2 cellular contexts compared by ENCODE assay signal in the genomic region with DNA sequence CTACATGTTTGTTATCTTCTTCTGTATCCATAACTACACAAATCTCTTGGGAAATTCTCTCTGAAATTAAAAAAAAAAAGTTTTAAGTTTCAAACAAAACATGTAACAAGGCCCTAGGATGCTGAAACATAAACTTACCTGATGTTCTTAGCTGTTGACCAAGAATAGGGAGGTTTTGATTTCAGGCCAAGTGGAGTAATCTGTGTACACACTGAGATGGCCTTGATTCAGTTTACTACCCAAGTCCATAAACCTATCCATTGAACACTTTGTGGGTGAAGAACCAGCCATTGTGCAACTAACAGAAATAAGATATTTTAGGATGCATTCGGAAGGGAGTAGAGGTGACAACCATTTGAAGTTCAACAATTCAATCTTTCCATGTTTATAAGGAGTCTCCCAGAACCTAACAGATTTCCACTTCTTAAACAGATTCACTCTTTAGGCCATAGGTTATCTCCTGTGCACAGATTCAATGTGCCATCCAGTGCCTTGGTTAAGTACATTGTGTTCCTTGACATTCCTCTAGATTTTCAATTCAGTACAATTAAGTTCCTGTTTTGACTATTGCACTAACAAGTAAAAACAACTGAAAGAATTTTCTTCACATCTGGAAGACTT.
TF ChIP-seq lines count a peak whose summit lies in the region.

No MANE protein-coding gene starts in this region.

TF ChIP-seq in liver, 16 proteins besides CTCF, POLR2A, EP300 and RAD21 (continued from another document):
- TF ChIP-seq RXRA (IDR thresholded peaks at IDR 0.05) (peak in 1 of 2 donors; percentile 70), NR2F2 (IDR thresholded peaks at IDR 0.05) (no peak), HNF4G (IDR thresholded peaks at IDR 0.05) (no peak), FOXA2 (IDR thresholded peaks at IDR 0.05) (peak; percentile 92), SP1 (IDR thresholded peaks at IDR 0.05) (no peak), EGR1 (IDR thresholded peaks at IDR 0.05; ENCODE audit: low read depth in 2 of 2) (no peak), GABPA (IDR thresholded peaks at IDR 0.05 in 1 of 2, conservative IDR thresholded peaks at IDR 0.05 in 1 of 2) (no peak), HNF4A (conservative IDR thresholded peaks at IDR 0.05) (peak; percentile 55 to 80), TAF1 (conservative IDR thresholded peaks at IDR 0.05) (no peak), YY1 (IDR thresholded peaks at IDR 0.05) (peak; percentile 49), JUND (IDR thresholded peaks at IDR 0.05) (peak in 1 of 2 donors; percentile 60)
- TF ChIP-seq, protein P1, sequence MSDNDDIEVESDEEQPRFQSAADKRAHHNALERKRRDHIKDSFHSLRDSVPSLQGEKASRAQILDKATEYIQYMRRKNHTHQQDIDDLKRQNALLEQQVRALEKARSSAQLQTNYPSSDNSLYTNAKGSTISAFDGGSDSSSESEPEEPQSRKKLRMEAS (IDR thresholded peaks at IDR 0.05) = peak; percentile 38
- TF ChIP-seq, protein P2, sequence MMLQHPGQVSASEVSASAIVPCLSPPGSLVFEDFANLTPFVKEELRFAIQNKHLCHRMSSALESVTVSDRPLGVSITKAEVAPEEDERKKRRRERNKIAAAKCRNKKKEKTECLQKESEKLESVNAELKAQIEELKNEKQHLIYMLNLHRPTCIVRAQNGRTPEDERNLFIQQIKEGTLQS (IDR thresholded peaks at IDR 0.05) = no peak
- TF ChIP-seq, protein P3, sequence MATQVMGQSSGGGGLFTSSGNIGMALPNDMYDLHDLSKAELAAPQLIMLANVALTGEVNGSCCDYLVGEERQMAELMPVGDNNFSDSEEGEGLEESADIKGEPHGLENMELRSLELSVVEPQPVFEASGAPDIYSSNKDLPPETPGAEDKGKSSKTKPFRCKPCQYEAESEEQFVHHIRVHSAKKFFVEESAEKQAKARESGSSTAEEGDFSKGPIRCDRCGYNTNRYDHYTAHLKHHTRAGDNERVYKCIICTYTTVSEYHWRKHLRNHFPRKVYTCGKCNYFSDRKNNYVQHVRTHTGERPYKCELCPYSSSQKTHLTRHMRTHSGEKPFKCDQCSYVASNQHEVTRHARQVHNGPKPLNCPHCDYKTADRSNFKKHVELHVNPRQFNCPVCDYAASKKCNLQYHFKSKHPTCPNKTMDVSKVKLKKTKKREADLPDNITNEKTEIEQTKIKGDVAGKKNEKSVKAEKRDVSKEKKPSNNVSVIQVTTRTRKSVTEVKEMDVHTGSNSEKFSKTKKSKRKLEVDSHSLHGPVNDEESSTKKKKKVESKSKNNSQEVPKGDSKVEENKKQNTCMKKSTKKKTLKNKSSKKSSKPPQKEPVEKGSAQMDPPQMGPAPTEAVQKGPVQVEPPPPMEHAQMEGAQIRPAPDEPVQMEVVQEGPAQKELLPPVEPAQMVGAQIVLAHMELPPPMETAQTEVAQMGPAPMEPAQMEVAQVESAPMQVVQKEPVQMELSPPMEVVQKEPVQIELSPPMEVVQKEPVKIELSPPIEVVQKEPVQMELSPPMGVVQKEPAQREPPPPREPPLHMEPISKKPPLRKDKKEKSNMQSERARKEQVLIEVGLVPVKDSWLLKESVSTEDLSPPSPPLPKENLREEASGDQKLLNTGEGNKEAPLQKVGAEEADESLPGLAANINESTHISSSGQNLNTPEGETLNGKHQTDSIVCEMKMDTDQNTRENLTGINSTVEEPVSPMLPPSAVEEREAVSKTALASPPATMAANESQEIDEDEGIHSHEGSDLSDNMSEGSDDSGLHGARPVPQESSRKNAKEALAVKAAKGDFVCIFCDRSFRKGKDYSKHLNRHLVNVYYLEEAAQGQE (IDR thresholded peaks at IDR 0.05) = no peak
- TF ChIP-seq, protein P4, sequence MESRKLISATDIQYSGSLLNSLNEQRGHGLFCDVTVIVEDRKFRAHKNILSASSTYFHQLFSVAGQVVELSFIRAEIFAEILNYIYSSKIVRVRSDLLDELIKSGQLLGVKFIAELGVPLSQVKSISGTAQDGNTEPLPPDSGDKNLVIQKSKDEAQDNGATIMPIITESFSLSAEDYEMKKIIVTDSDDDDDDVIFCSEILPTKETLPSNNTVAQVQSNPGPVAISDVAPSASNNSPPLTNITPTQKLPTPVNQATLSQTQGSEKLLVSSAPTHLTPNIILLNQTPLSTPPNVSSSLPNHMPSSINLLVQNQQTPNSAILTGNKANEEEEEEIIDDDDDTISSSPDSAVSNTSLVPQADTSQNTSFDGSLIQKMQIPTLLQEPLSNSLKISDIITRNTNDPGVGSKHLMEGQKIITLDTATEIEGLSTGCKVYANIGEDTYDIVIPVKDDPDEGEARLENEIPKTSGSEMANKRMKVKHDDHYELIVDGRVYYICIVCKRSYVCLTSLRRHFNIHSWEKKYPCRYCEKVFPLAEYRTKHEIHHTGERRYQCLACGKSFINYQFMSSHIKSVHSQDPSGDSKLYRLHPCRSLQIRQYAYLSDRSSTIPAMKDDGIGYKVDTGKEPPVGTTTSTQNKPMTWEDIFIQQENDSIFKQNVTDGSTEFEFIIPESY (IDR thresholded peaks at IDR 0.05) = no peak

TF ChIP-seq in HepG2, 621 proteins besides CTCF, POLR2A, EP300 and RAD21:
- TF ChIP-seq ZNF296 (CRISPR knock-in tag; conservative IDR thresholded peaks at IDR 0.05) (no peak), ZNF788 (CRISPR knock-in tag; IDR thresholded peaks at IDR 0.05; ENCODE audit: borderline replicate concordance) (no peak), ZNF317 (CRISPR knock-in tag; IDR thresholded peaks at IDR 0.05) (no peak), ZNF672 (CRISPR knock-in tag; IDR thresholded peaks at IDR 0.05) (no peak), MTF2 (CRISPR knock-in tag; IDR thresholded peaks at IDR 0.05; ENCODE audit: borderline replicate concordance) (no peak), REXO4 (CRISPR knock-in tag; IDR thresholded peaks at IDR 0.05; ENCODE audit: borderline replicate concordance) (no peak), ZNF775 (CRISPR knock-in tag; IDR thresholded peaks at IDR 0.05; ENCODE audit: borderline replicate concordance) (no peak), ZNF607 (CRISPR knock-in tag; IDR thresholded peaks at IDR 0.05; ENCODE audit: borderline replicate concordance) (no peak), ZNF546 (CRISPR knock-in tag; conservative IDR thresholded peaks at IDR 0.05) (no peak), ZNF543 (CRISPR knock-in tag; IDR thresholded peaks at IDR 0.05) (no peak), FLYWCH1 (CRISPR knock-in tag; IDR thresholded peaks at IDR 0.05) (no peak)
- TF ChIP-seq, protein P5, sequence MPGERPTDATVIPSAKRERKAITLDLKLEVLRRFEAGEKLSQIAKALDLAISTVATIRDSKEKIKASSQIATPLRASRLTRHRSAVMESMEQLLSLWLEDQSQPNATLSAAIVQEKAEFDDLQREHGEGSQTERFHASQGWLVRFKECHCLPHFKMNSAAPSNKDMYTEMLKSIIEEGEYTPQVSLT (CRISPR knock-in tag; IDR thresholded peaks at IDR 0.05; ENCODE audit: borderline replicate concordance, low read depth) = no peak
- TF ChIP-seq, protein P6, sequence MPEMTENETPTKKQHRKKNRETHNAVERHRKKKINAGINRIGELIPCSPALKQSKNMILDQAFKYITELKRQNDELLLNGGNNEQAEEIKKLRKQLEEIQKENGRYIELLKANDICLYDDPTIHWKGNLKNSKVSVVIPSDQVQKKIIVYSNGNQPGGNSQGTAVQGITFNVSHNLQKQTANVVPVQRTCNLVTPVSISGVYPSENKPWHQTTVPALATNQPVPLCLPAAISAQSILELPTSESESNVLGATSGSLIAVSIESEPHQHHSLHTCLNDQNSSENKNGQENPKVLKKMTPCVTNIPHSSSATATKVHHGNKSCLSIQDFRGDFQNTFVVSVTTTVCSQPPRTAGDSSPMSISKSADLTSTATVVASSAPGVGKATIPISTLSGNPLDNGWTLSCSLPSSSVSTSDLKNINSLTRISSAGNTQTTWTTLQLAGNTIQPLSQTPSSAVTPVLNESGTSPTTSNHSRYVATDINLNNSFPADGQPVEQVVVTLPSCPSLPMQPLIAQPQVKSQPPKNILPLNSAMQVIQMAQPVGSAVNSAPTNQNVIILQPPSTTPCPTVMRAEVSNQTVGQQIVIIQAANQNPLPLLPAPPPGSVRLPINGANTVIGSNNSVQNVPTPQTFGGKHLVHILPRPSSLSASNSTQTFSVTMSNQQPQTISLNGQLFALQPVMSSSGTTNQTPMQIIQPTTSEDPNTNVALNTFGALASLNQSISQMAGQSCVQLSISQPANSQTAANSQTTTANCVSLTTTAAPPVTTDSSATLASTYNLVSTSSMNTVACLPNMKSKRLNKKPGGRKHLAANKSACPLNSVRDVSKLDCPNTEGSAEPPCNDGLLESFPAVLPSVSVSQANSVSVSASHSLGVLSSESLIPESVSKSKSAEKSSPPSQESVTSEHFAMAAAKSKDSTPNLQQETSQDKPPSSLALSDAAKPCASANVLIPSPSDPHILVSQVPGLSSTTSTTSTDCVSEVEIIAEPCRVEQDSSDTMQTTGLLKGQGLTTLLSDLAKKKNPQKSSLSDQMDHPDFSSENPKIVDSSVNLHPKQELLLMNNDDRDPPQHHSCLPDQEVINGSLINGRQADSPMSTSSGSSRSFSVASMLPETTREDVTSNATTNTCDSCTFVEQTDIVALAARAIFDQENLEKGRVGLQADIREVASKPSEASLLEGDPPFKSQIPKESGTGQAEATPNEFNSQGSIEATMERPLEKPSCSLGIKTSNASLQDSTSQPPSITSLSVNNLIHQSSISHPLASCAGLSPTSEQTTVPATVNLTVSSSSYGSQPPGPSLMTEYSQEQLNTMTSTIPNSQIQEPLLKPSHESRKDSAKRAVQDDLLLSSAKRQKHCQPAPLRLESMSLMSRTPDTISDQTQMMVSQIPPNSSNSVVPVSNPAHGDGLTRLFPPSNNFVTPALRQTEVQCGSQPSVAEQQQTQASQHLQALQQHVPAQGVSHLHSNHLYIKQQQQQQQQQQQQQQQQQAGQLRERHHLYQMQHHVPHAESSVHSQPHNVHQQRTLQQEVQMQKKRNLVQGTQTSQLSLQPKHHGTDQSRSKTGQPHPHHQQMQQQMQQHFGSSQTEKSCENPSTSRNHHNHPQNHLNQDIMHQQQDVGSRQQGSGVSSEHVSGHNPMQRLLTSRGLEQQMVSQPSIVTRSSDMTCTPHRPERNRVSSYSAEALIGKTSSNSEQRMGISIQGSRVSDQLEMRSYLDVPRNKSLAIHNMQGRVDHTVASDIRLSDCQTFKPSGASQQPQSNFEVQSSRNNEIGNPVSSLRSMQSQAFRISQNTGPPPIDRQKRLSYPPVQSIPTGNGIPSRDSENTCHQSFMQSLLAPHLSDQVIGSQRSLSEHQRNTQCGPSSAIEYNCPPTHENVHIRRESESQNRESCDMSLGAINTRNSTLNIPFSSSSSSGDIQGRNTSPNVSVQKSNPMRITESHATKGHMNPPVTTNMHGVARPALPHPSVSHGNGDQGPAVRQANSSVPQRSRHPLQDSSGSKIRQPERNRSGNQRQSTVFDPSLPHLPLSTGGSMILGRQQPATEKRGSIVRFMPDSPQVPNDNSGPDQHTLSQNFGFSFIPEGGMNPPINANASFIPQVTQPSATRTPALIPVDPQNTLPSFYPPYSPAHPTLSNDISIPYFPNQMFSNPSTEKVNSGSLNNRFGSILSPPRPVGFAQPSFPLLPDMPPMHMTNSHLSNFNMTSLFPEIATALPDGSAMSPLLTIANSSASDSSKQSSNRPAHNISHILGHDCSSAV (CRISPR knock-in tag; IDR thresholded peaks at IDR 0.05; ENCODE audit: borderline replicate concordance) = no peak
- TF ChIP-seq, protein P7, sequence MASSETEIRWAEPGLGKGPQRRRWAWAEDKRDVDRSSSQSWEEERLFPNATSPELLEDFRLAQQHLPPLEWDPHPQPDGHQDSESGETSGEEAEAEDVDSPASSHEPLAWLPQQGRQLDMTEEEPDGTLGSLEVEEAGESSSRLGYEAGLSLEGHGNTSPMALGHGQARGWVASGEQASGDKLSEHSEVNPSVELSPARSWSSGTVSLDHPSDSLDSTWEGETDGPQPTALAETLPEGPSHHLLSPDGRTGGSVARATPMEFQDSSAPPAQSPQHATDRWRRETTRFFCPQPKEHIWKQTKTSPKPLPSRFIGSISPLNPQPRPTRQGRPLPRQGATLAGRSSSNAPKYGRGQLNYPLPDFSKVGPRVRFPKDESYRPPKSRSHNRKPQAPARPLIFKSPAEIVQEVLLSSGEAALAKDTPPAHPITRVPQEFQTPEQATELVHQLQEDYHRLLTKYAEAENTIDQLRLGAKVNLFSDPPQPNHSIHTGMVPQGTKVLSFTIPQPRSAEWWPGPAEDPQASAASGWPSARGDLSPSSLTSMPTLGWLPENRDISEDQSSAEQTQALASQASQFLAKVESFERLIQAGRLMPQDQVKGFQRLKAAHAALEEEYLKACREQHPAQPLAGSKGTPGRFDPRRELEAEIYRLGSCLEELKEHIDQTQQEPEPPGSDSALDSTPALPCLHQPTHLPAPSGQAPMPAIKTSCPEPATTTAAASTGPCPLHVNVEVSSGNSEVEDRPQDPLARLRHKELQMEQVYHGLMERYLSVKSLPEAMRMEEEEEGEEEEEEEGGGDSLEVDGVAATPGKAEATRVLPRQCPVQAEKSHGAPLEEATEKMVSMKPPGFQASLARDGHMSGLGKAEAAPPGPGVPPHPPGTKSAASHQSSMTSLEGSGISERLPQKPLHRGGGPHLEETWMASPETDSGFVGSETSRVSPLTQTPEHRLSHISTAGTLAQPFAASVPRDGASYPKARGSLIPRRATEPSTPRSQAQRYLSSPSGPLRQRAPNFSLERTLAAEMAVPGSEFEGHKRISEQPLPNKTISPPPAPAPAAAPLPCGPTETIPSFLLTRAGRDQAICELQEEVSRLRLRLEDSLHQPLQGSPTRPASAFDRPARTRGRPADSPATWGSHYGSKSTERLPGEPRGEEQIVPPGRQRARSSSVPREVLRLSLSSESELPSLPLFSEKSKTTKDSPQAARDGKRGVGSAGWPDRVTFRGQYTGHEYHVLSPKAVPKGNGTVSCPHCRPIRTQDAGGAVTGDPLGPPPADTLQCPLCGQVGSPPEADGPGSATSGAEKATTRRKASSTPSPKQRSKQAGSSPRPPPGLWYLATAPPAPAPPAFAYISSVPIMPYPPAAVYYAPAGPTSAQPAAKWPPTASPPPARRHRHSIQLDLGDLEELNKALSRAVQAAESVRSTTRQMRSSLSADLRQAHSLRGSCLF (CRISPR knock-in tag; IDR thresholded peaks at IDR 0.05; ENCODE audit: borderline replicate concordance) = no peak
TF ChIP-seq in HepG2: peak in this region for 0.
